Comparison of ENCODE assay signal across 9 cellular contexts in genomic region chr2:218395826-218396687, GRCh38. TPM values are rescaled to one million over a fixed set of nuclear protein-coding genes. Genes with fewer than 3 reads are reported as not detected.
DNase-seq lines count a peak whose midpoint lies in the region; ATAC-seq and TF ChIP-seq lines count a peak whose summit lies in the region.
"Had no signal": no experiment of that assay in that cellular context is flagged by ENCODE, and none has a peak within 500 bp of the region (broad histone marks: within the 10 kb centered on the region; RNA-seq: fewer than 3 reads in every experiment).

No MANE protein-coding gene starts in this region.

- H3K36me3 ChIP-seq in left lung, result peaks cover 0 to 38% of the 10 kb centered on the region in 2 donors

- peak; percentile 91 for DNase-seq in NCI-H526 treated with DMSO at 0.1 percent for 48 hours (lab: John Stamatoyannopoulos, UW)
- DNase-seq in activated CD4-positive, alpha-beta T cell treated with anti-CD3 and anti-CD28 coated beads, Interleukin-2, amount 50 U/mL, for 1 hour, result peak; percentile 91
- peak; percentile 92 for DNase-seq in dedifferentiated amniotic fluid mesenchymal stem cell (ENCODE audit: extremely low spot score)
- peak; percentile 97 to 98 for DNase-seq in left lung
- peak; percentile 86 to 91 for DNase-seq in stimulated activated CD4-positive, alpha-beta T cell treated with anti-CD3 and anti-CD28 coated beads, Interleukin-2, amount 100 ng/mL, for 48 hours

- no peaks in the 10 kb centered on the region for H3K9me3 ChIP-seq in left lung

- H3K27me3 ChIP-seq in left lung, result no peaks in the 10 kb centered on the region

- intact Hi-C loops in left lung (cut with DNase I), result loop anchor here (5.0 to 10.0 kb wide), 2 partner anchors 99 to 121 kb away; partner anchors contain the start of genes AAMP (in 1 of the 2) and PNKD (in 1 of the 2)

- peak overlapping the region; percentile 98 for H3K4me3 ChIP-seq in left lung

- peak; percentile 94 for TF ChIP-seq CTCF in C4-2B (conservative IDR thresholded peaks at IDR 0.05)
- TF ChIP-seq CTCF in left lung (IDR thresholded peaks at IDR 0.05), result peak; percentile 80 to 96

- peak; percentile 42 for ATAC-seq in GM19372 (IDR thresholded peaks at IDR 0.05; ENCODE audit: low read depth, unreplicated experiment)
- peak; percentile 44 for ATAC-seq in HG03521 (IDR thresholded peaks at IDR 0.05; ENCODE audit: unreplicated experiment)
- peak; percentile 71 for ATAC-seq in left lung

- H3K27ac ChIP-seq in C4-2B (peak overlapping the region; percentile 95), left lung (peak overlapping the region; percentile 99)

- peaks cover 15 to 67% of the 10 kb centered on the region in 2 donors for H3K4me1 ChIP-seq in left lung

RNA-seq across cellular contexts. Expression of gene CTDSP1, which starts 3.6 kb away (rescaled TPM):
- total RNA-seq in left lung, result 100 to 1,000 TPM; 122 to 147 TPM

RNA-seq across cellular contexts. Expression of gene SLC11A1, which starts 14.0 kb away (rescaled TPM):
- 100 to 1,000 TPM in 1 of 2 donors, 10 to 100 TPM in 1; 98.2 to 194 TPM for total RNA-seq in left lung

RNA-seq across cellular contexts. Expression of gene VIL1, which starts 22.9 kb away (rescaled TPM):
- under 1 TPM in 1 of 2 donors, not detected in 1; 0.29 TPM for total RNA-seq in left lung
- total RNA-seq: subcutaneous adipose tissue had no signal

RNA-seq across cellular contexts. Expression of gene CATIP, which starts 39.4 kb away (rescaled TPM):
- 1 to 10 TPM in 1 of 2 donors, under 1 TPM in 1; 0.55 to 3.3 TPM for total RNA-seq in left lung
- total RNA-seq: subcutaneous adipose tissue had no signal

Comparison
In these comparisons a context has a peak if more than half of its experiments do, and no peak if none do; other contexts are left out.
1. Peak in every context shown above with its lines: DNase-seq, ATAC-seq, H3K4me3 ChIP-seq and H3K27ac ChIP-seq.